27 cellular contexts compared by ENCODE assay signal in the genomic region with DNA sequence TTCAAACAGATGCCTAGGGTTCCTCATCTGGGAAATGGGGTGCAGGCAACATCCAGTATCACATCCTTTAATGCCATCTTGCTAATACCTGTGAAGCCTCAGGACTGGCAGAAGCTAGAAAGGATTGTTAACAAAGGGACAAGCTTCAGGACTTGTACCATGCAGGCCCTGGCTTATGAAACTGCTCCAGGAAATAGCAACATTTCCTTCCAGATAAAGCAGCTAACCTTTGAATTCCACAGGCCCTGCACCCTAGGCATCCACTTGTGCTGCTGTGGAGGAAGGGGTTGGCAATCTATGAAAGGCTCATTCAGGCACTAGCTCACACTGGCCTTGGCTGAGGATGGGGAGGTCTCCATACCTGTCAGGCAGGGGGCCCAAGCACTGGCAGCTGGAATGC.
A peak's percentile ranks its signal among the peaks of the same experiment; 100 is the strongest.
DNase-seq lines count a peak whose midpoint lies in the region; ATAC-seq and TF ChIP-seq lines count a peak whose summit lies in the region.
"Had no signal": no experiment of that assay in that cellular context is flagged by ENCODE, and none has a peak within 500 bp of the region (broad histone marks: within the 10 kb centered on the region; RNA-seq: fewer than 3 reads in every experiment).

No MANE protein-coding gene starts in this region.

- intact Hi-C loops in activated CD4-positive, alpha-beta memory T cell treated with anti-CD3 and anti-CD28 coated beads for 36 hours (cut with micrococcal nuclease) = no loop called here

- H3K27me3 ChIP-seq in neutrophil (no peaks in the 10 kb centered on the region), trophoblast cell (ENCODE audit: insufficient read depth, low read length) (no peaks in the 10 kb centered on the region), smooth muscle cell (ENCODE audit: low read depth) (no peaks in the 10 kb centered on the region)
- H3K27me3 ChIP-seq: BE2C, MG63, SJSA1 had no signal

- no peak overlapping the region for H3K18ac ChIP-seq in trophoblast cell (ENCODE audit: low read length)

- H3K9me3 ChIP-seq in neutrophil (no peaks in the 10 kb centered on the region), trophoblast cell (ENCODE audit: insufficient read depth, low read depth, low read length) (no peaks in the 10 kb centered on the region), smooth muscle cell (replicated peaks; ENCODE audit: low read depth) (no peaks in the 10 kb centered on the region)
- H3K9me3 ChIP-seq: BE2C, MG63, SJSA1 had no signal

- H3K9me3 Mint-ChIP-seq in activated CD4-positive, alpha-beta memory T cell treated with anti-CD3 and anti-CD28 coated beads, Interleukin-2, amount 10 ng/mL, durations not matched to agents 7 days and 5 days = no peaks in the 10 kb centered on the region
- H3K9me3 Mint-ChIP-seq in activated CD4-positive, alpha-beta memory T cell treated with anti-CD3 and anti-CD28 coated beads for 36 hours = no peaks in the 10 kb centered on the region
- H3K9me3 Mint-ChIP-seq: CD14-positive monocyte, GM23338, H9 had no signal

- H3K4ac ChIP-seq in trophoblast cell (ENCODE audit: low read depth, low read length) = no peak overlapping the region

- no peak overlapping the region for H2AK5ac ChIP-seq in trophoblast cell (ENCODE audit: low read length)

- H3K4me2 ChIP-seq in trophoblast cell (ENCODE audit: low read length) = no peak overlapping the region
- no peak overlapping the region for H3K4me2 ChIP-seq in smooth muscle cell
- H3K4me2 ChIP-seq: GM23338 had no signal

- H3K79me2 ChIP-seq in trophoblast cell (ENCODE audit: control insufficient read depth, insufficient read depth, low read length, poor library complexity) = no peaks in the 10 kb centered on the region
- no peaks in the 10 kb centered on the region for H3K79me2 ChIP-seq in smooth muscle cell (ENCODE audit: low read depth)

- H3K4me3 ChIP-seq in choroid plexus epithelial cell (ENCODE audit: low read depth, low read length) (no peak overlapping the region), neutrophil (ENCODE audit: low read depth in 1 of 2, low read length in 1 of 2) (no peak overlapping the region), trophoblast cell (ENCODE audit: low read depth, low read length) (no peak overlapping the region), smooth muscle cell (no peak overlapping the region)
- H3K4me3 ChIP-seq: GM23338, MG63, SJSA1 had no signal

- H2BK12ac ChIP-seq in trophoblast cell (ENCODE audit: low read length) = no peak overlapping the region

- ATAC-seq in left lobe of liver = peak; percentile 31
- ATAC-seq: GM23338 had no signal

- H3K36me3 Mint-ChIP-seq in activated CD4-positive, alpha-beta memory T cell treated with anti-CD3 and anti-CD28 coated beads, Interleukin-2, amount 10 ng/mL, durations not matched to agents 7 days and 5 days (ENCODE audit: low read depth) = peaks cover 53% of the 10 kb centered on the region
- peaks cover 38% of the 10 kb centered on the region for H3K36me3 Mint-ChIP-seq in activated CD4-positive, alpha-beta memory T cell treated with anti-CD3 and anti-CD28 coated beads for 36 hours

- H3K27ac ChIP-seq in neutrophil (peak overlapping the region; percentile 71), trophoblast cell (ENCODE audit: low read depth, low read length) (no peak overlapping the region), smooth muscle cell (ENCODE audit: low read depth) (no peak overlapping the region)
- H3K27ac ChIP-seq: SJSA1 had no signal

- H3F3A ChIP-seq in smooth muscle cell (ENCODE audit: low read depth) = no peaks in the 10 kb centered on the region

- no peak overlapping the region for H2BK5ac ChIP-seq in trophoblast cell (ENCODE audit: low read depth, low read length, poor library complexity)

- H3K23ac ChIP-seq in trophoblast cell (ENCODE audit: low read length) = no peak overlapping the region

- DNase-seq in activated CD4-positive, alpha-beta memory T cell treated with anti-CD3 and anti-CD28 coated beads, Interleukin-2, amount 10 ng/mL, durations not matched to agents 7 days and 5 days = no peak
- no peak for DNase-seq in activated CD4-positive, alpha-beta memory T cell treated with anti-CD3 and anti-CD28 coated beads for 36 hours
- DNase-seq in choroid plexus epithelial cell (ENCODE audit: low read depth) (peak; percentile 33), left lobe of liver (ENCODE audit: low spot score) (no peak), T-helper 9 cell (no peak), trophoblast cell (no peak), smooth muscle cell (lab: John Stamatoyannopoulos, UW; ENCODE audit: unreplicated experiment) (no peak)
- DNase-seq: 8988T, ACHN, BE2C, Calu3, H9, KBM-7, MG63, NCI-H1105 treated with DMSO at 0.1 percent for 48 hours, NCI-H146, NCI-H1930, NCI-H2107, NCI-H446, NCI-H524 treated with DMSO at 0.1 percent for 48 hours, NCI-H82, Right ventricle myocardium superior, RPMI8226 had no signal

- H4K91ac ChIP-seq in trophoblast cell (ENCODE audit: low read depth, low read length) = no peak overlapping the region

- POLR2A ChIA-PET in activated CD4-positive, alpha-beta memory T cell treated with anti-CD3 and anti-CD28 coated beads, Interleukin-2, amount 10 ng/mL, durations not matched to agents 7 days and 5 days (lab: Charles Lee) = no interaction called here
- POLR2A ChIA-PET in activated CD4-positive, alpha-beta memory T cell treated with anti-CD3 and anti-CD28 coated beads for 36 hours (lab: Charles Lee) = no interaction called here

- no peaks in the 10 kb centered on the region for H3K27me3 Mint-ChIP-seq in activated CD4-positive, alpha-beta memory T cell treated with anti-CD3 and anti-CD28 coated beads, Interleukin-2, amount 10 ng/mL, durations not matched to agents 7 days and 5 days
- no peaks in the 10 kb centered on the region for H3K27me3 Mint-ChIP-seq in activated CD4-positive, alpha-beta memory T cell treated with anti-CD3 and anti-CD28 coated beads for 36 hours

- CTCF ChIA-PET in activated CD4-positive, alpha-beta memory T cell treated with anti-CD3 and anti-CD28 coated beads, Interleukin-2, amount 10 ng/mL, durations not matched to agents 7 days and 5 days (lab: Charles Lee) = interaction anchor here (1.4 kb wide), 1 partner anchor 10 kb away, joined by 4 read pairs; no protein-coding TSS in a partner anchor
- CTCF ChIA-PET in activated CD4-positive, alpha-beta memory T cell treated with anti-CD3 and anti-CD28 coated beads for 36 hours (lab: Charles Lee) = interaction anchor here (2.7 kb wide), 1 partner anchor 10 kb away, joined by 8 read pairs; no protein-coding TSS in a partner anchor

- H3K79me1 ChIP-seq in trophoblast cell (ENCODE audit: low read length) = no peaks in the 10 kb centered on the region

- peak overlapping the region; percentile 8 for H3K27ac Mint-ChIP-seq in activated CD4-positive, alpha-beta memory T cell treated with anti-CD3 and anti-CD28 coated beads, Interleukin-2, amount 10 ng/mL, durations not matched to agents 7 days and 5 days
- no peak overlapping the region for H3K27ac Mint-ChIP-seq in activated CD4-positive, alpha-beta memory T cell treated with anti-CD3 and anti-CD28 coated beads for 36 hours
- H3K27ac Mint-ChIP-seq: CD14-positive monocyte, GM23338, H9 had no signal

- H3K4me1 Mint-ChIP-seq in activated CD4-positive, alpha-beta memory T cell treated with anti-CD3 and anti-CD28 coated beads, Interleukin-2, amount 10 ng/mL, durations not matched to agents 7 days and 5 days = no peaks in the 10 kb centered on the region
- H3K4me1 Mint-ChIP-seq in activated CD4-positive, alpha-beta memory T cell treated with anti-CD3 and anti-CD28 coated beads for 36 hours (ENCODE audit: low read depth) = no peaks in the 10 kb centered on the region

- H4K20me1 ChIP-seq in smooth muscle cell (ENCODE audit: low read depth) = no peaks in the 10 kb centered on the region

- no peak overlapping the region for H3K4me3 Mint-ChIP-seq in activated CD4-positive, alpha-beta memory T cell treated with anti-CD3 and anti-CD28 coated beads, Interleukin-2, amount 10 ng/mL, durations not matched to agents 7 days and 5 days
- no peak overlapping the region for H3K4me3 Mint-ChIP-seq in activated CD4-positive, alpha-beta memory T cell treated with anti-CD3 and anti-CD28 coated beads for 36 hours
- H3K4me3 Mint-ChIP-seq: CD14-positive monocyte, GM23338, H9 had no signal

- H3K36me3 ChIP-seq in neutrophil = peaks cover 100% of the 10 kb centered on the region
- H3K36me3 ChIP-seq in trophoblast cell (ENCODE audit: control insufficient read depth in 1 of 2, insufficient read depth in 2 of 2, low read length in 2 of 2) = peaks cover 16 to 21% of the 10 kb centered on the region in 2 experiments
- H3K36me3 ChIP-seq in smooth muscle cell (ENCODE audit: low read depth) = peaks cover 6% of the 10 kb centered on the region
- H3K36me3 ChIP-seq: BE2C, MG63 had no signal

- H3K14ac ChIP-seq in trophoblast cell (ENCODE audit: low read length) = no peak overlapping the region

- H4K12ac ChIP-seq in trophoblast cell (ENCODE audit: low read depth, low read length) = no peak overlapping the region

- H3K9ac ChIP-seq in trophoblast cell (ENCODE audit: low read length) = no peak overlapping the region
- no peak overlapping the region for H3K9ac ChIP-seq in smooth muscle cell (ENCODE audit: low read depth)

- TF ChIP-seq CTCF in choroid plexus epithelial cell (conservative IDR thresholded peaks at IDR 0.05; ENCODE audit: low read depth, low read length) (no peak), neutrophil (IDR thresholded peaks at IDR 0.05) (no peak), smooth muscle cell (IDR thresholded peaks at IDR 0.05; ENCODE audit: borderline replicate concordance, insufficient read depth, poor library complexity, severe bottlenecking) (no peak)

- no peak overlapping the region for H4K8ac ChIP-seq in trophoblast cell (ENCODE audit: low read depth, low read length)

- H3K4me1 ChIP-seq in neutrophil (ENCODE audit: control insufficient read depth in 1 of 2, insufficient read depth in 1 of 2, low read depth in 1 of 2, low read length in 1 of 2) (peaks cover 24 to 25% of the 10 kb centered on the region in 2 experiments), trophoblast cell (ENCODE audit: control insufficient read depth in 1 of 2, insufficient read depth in 2 of 2, low read length in 2 of 2) (peaks cover 0 to 5% of the 10 kb centered on the region in 2 experiments), smooth muscle cell (ENCODE audit: low read depth) (no peaks in the 10 kb centered on the region)
- H3K4me1 ChIP-seq: BE2C, SJSA1 had no signal

- no peak overlapping the region for H2AFZ ChIP-seq in trophoblast cell (ENCODE audit: insufficient read depth, low read length, poor library complexity)
- no peak overlapping the region for H2AFZ ChIP-seq in smooth muscle cell (ENCODE audit: low read depth)
- H2AFZ ChIP-seq: GM23338 had no signal

- H2BK120ac ChIP-seq in trophoblast cell (ENCODE audit: insufficient read depth, low read length, poor library complexity) = no peak overlapping the region
